1 cellular context compared by ENCODE assay signal in the genomic region with DNA sequence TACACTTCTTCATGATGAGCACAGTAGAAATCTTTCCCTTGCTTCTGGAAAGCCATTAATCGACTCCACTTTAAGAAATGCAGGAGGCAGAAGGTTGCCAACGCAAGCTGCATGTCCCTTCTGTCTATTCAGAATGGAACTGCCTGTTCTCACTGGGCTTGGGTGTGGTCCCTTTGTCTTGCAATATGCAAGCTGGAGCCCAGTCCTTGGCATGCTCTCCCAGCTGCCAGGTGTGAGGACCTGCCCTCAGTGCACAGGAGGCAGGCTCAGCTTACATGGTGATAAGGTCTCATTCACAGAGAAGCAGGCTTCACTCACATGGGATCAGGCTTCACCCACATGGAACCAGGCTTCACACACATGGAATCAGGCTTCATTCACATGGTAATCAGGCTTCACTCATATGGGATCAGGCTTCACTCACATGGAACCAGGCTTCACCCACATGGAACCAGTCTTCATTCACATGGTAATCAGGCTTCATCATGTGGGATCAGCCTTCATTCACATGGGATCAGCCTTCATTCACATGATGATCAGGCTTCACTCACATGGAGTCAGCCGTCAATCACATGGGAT.
TF ChIP-seq lines count a peak whose summit lies in the region.

No MANE protein-coding gene starts in this region.

TF ChIP-seq in GM23338, 12 proteins besides CTCF, POLR2A, EP300 and RAD21 (continued from another document):
- TF ChIP-seq, protein P1, sequence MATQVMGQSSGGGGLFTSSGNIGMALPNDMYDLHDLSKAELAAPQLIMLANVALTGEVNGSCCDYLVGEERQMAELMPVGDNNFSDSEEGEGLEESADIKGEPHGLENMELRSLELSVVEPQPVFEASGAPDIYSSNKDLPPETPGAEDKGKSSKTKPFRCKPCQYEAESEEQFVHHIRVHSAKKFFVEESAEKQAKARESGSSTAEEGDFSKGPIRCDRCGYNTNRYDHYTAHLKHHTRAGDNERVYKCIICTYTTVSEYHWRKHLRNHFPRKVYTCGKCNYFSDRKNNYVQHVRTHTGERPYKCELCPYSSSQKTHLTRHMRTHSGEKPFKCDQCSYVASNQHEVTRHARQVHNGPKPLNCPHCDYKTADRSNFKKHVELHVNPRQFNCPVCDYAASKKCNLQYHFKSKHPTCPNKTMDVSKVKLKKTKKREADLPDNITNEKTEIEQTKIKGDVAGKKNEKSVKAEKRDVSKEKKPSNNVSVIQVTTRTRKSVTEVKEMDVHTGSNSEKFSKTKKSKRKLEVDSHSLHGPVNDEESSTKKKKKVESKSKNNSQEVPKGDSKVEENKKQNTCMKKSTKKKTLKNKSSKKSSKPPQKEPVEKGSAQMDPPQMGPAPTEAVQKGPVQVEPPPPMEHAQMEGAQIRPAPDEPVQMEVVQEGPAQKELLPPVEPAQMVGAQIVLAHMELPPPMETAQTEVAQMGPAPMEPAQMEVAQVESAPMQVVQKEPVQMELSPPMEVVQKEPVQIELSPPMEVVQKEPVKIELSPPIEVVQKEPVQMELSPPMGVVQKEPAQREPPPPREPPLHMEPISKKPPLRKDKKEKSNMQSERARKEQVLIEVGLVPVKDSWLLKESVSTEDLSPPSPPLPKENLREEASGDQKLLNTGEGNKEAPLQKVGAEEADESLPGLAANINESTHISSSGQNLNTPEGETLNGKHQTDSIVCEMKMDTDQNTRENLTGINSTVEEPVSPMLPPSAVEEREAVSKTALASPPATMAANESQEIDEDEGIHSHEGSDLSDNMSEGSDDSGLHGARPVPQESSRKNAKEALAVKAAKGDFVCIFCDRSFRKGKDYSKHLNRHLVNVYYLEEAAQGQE (IDR thresholded peaks at IDR 0.05; ENCODE audit: unreplicated experiment): no peak
- TF ChIP-seq, protein P2, sequence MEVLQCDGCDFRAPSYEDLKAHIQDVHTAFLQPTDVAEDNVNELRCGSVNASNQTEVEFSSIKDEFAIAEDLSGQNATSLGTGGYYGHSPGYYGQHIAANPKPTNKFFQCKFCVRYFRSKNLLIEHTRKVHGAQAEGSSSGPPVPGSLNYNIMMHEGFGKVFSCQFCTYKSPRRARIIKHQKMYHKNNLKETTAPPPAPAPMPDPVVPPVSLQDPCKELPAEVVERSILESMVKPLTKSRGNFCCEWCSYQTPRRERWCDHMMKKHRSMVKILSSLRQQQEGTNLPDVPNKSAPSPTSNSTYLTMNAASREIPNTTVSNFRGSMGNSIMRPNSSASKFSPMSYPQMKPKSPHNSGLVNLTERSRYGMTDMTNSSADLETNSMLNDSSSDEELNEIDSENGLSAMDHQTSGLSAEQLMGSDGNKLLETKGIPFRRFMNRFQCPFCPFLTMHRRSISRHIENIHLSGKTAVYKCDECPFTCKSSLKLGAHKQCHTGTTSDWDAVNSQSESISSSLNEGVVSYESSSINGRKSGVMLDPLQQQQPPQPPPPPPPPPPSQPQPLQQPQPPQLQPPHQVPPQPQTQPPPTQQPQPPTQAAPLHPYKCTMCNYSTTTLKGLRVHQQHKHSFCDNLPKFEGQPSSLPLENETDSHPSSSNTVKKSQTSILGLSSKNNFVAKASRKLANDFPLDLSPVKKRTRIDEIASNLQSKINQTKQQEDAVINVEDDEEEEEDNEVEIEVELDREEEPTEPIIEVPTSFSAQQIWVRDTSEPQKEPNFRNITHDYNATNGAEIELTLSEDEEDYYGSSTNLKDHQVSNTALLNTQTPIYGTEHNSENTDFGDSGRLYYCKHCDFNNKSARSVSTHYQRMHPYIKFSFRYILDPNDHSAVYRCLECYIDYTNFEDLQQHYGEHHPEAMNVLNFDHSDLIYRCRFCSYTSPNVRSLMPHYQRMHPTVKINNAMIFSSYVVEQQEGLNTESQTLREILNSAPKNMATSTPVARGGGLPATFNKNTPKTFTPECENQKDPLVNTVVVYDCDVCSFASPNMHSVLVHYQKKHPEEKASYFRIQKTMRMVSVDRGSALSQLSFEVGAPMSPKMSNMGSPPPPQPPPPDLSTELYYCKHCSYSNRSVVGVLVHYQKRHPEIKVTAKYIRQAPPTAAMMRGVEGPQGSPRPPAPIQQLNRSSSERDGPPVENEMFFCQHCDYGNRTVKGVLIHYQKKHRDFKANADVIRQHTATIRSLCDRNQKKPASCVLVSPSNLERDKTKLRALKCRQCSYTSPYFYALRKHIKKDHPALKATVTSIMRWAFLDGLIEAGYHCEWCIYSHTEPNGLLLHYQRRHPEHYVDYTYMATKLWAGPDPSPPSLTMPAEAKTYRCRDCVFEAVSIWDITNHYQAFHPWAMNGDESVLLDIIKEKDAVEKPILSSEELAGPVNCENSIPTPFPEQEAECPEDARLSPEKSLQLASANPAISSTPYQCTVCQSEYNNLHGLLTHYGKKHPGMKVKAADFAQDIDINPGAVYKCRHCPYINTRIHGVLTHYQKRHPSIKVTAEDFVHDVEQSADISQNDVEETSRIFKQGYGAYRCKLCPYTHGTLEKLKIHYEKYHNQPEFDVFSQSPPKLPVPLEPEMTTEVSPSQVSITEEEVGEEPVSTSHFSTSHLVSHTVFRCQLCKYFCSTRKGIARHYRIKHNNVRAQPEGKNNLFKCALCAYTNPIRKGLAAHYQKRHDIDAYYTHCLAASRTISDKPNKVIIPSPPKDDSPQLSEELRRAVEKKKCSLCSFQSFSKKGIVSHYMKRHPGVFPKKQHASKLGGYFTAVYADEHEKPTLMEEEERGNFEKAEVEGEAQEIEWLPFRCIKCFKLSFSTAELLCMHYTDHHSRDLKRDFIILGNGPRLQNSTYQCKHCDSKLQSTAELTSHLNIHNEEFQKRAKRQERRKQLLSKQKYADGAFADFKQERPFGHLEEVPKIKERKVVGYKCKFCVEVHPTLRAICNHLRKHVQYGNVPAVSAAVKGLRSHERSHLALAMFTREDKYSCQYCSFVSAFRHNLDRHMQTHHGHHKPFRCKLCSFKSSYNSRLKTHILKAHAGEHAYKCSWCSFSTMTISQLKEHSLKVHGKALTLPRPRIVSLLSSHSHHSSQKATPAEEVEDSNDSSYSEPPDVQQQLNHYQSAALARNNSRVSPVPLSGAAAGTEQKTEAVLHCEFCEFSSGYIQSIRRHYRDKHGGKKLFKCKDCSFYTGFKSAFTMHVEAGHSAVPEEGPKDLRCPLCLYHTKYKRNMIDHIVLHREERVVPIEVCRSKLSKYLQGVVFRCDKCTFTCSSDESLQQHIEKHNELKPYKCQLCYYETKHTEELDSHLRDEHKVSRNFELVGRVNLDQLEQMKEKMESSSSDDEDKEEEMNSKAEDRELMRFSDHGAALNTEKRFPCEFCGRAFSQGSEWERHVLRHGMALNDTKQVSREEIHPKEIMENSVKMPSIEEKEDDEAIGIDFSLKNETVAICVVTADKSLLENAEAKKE (CRISPR knock-in tag; IDR thresholded peaks at IDR 0.05): no peak
- TF ChIP-seq POLR2AphosphoS5 (IDR thresholded peaks at IDR 0.05; ENCODE audit: low read depth) (no peak), CREB1 (CRISPR knock-in tag; IDR thresholded peaks at IDR 0.05; ENCODE audit: low read depth) (no peak), EZH2 (IDR thresholded peaks at IDR 0.05; ENCODE audit: low read depth, unreplicated experiment) (no peak)
- TF ChIP-seq, protein P3, sequence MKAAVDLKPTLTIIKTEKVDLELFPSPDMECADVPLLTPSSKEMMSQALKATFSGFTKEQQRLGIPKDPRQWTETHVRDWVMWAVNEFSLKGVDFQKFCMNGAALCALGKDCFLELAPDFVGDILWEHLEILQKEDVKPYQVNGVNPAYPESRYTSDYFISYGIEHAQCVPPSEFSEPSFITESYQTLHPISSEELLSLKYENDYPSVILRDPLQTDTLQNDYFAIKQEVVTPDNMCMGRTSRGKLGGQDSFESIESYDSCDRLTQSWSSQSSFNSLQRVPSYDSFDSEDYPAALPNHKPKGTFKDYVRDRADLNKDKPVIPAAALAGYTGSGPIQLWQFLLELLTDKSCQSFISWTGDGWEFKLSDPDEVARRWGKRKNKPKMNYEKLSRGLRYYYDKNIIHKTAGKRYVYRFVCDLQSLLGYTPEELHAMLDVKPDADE (IDR thresholded peaks at IDR 0.05): no peak
